ENCODE assay signal across 1 cellular context in the genomic region with DNA sequence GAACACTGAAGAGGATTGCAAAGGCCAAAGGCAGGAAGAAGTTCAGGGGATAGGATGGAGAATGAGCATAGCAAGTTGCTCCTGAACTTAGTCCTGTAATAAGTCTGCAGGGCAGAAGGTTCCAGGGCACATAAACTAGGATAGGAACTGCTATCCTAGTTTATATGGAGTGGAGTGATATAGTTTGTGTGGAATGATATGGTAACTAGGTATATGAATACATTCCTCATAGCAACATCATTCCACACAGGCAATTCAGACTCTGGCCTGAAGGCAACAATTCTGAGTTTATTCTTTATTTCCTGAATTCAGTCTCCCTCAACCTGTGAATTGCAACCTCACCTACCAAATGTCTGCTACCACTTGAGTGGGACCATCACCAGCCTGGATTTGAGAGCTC.
TF ChIP-seq lines count a peak whose summit lies in the region.

No MANE protein-coding gene starts in this region.

TF ChIP-seq in IMR-90, 13 proteins besides CTCF, POLR2A, EP300 and RAD21 (continued from another document):
- TF ChIP-seq FOS (IDR thresholded peaks at IDR 0.05; ENCODE audit: low read depth, low read length), result no peak
- no peak for TF ChIP-seq BHLHE40 (IDR thresholded peaks at IDR 0.05; ENCODE audit: low read depth, low read length)
- TF ChIP-seq MAZ (IDR thresholded peaks at IDR 0.05; ENCODE audit: borderline replicate concordance, low read depth, low read length), result no peak
- no peak for TF ChIP-seq MXI1 (IDR thresholded peaks at IDR 0.05; ENCODE audit: borderline replicate concordance, low read depth, low read length)
- no peak for TF ChIP-seq MAFK (IDR thresholded peaks at IDR 0.05; ENCODE audit: low read depth, low read length)
- TF ChIP-seq SMC3 (IDR thresholded peaks at IDR 0.05; ENCODE audit: low read depth, low read length), result no peak
- TF ChIP-seq RCOR1 (IDR thresholded peaks at IDR 0.05; ENCODE audit: insufficient replicate concordance, low read length), result no peak
- TF ChIP-seq, protein P1, sequence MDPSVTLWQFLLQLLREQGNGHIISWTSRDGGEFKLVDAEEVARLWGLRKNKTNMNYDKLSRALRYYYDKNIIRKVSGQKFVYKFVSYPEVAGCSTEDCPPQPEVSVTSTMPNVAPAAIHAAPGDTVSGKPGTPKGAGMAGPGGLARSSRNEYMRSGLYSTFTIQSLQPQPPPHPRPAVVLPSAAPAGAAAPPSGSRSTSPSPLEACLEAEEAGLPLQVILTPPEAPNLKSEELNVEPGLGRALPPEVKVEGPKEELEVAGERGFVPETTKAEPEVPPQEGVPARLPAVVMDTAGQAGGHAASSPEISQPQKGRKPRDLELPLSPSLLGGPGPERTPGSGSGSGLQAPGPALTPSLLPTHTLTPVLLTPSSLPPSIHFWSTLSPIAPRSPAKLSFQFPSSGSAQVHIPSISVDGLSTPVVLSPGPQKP (IDR thresholded peaks at IDR 0.05; ENCODE audit: borderline replicate concordance, low read depth, low read length), result no peak
- no peak for TF ChIP-seq CHD1 (IDR thresholded peaks at IDR 0.05; ENCODE audit: low read depth, low read length)
- TF ChIP-seq RFX5 (IDR thresholded peaks at IDR 0.05; ENCODE audit: low read depth, low read length), result no peak
- TF ChIP-seq, protein P2, sequence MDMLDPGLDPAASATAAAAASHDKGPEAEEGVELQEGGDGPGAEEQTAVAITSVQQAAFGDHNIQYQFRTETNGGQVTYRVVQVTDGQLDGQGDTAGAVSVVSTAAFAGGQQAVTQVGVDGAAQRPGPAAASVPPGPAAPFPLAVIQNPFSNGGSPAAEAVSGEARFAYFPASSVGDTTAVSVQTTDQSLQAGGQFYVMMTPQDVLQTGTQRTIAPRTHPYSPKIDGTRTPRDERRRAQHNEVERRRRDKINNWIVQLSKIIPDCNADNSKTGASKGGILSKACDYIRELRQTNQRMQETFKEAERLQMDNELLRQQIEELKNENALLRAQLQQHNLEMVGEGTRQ (IDR thresholded peaks at IDR 0.05; ENCODE audit: low read depth, low read length), result no peak
- TF ChIP-seq NFE2L2 (IDR thresholded peaks at IDR 0.05; ENCODE audit: low read depth, low read length), result no peak
